Comparison of ENCODE assay signal across 25 cellular contexts in the genomic region with DNA sequence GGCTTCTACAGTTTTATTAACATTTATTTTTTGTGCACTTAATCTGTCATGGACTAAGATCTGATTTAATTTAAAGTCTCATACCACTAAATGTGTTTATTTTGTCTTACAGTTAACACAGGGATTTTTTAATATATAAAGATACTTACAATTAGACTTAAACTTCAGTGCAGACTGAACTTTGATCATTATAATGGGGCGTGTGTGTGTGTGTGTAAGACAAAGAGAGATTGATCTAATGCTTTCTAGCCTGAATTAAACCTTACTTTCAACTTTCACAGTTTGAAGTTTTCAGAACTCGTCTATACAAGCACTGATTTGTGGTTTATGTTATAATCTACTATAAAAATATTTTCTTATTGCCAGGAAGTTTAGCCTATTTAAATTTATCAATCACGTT.
"Had no signal": no experiment of that assay in that cellular context is flagged by ENCODE, and none has a peak within 500 bp of the region (broad histone marks: within the 10 kb centered on the region; RNA-seq: fewer than 3 reads in every experiment).

No MANE protein-coding gene starts in this region.

- H3K27ac ChIP-seq: colonic mucosa, epithelial cell of prostate, esophagus squamous epithelium, gastrocnemius medialis, heart right ventricle, left lung, lower lobe of right lung had no signal

- H3K9me3 Mint-ChIP-seq: dendritic cell treated with granulocyte-macrophage colony-stimulating factor and Interleukin-4, amounts not matched to agents 40 ng/mL and 50 ng/mL, for 4 days; effector memory CD8-positive, alpha-beta T cell had no signal

- H3K9me3 ChIP-seq: colonic mucosa, esophagus squamous epithelium, gastrocnemius medialis, heart right ventricle, left lung, lower lobe of right lung had no signal

- H3K4me1 ChIP-seq: colonic mucosa, esophagus squamous epithelium, heart right ventricle, left lung, lower lobe of right lung had no signal

- H3K4me3 Mint-ChIP-seq: dendritic cell treated with granulocyte-macrophage colony-stimulating factor and Interleukin-4, amounts not matched to agents 40 ng/mL and 50 ng/mL, for 4 days; effector memory CD8-positive, alpha-beta T cell; endodermal cell had no signal

- ATAC-seq: effector memory CD8-positive, alpha-beta T cell; esophagus mucosa; gastrocnemius medialis; heart right ventricle; left lung; left ventricle myocardium superior; lower lobe of right lung had no signal

- H3K4me3 ChIP-seq: colonic mucosa, esophagus squamous epithelium, gastrocnemius medialis, heart right ventricle, left lung, lower lobe of right lung had no signal

- H3K27me3 ChIP-seq: colonic mucosa, esophagus squamous epithelium, gastrocnemius medialis, heart right ventricle, left lung had no signal

- H3K27ac Mint-ChIP-seq: dendritic cell treated with granulocyte-macrophage colony-stimulating factor and Interleukin-4, amounts not matched to agents 40 ng/mL and 50 ng/mL, for 4 days; endodermal cell had no signal

- DNase-seq: colonic mucosa; cortex of kidney; effector CD8-positive, alpha-beta T cell; effector memory CD8-positive, alpha-beta T cell; endodermal cell; erythroblast; esophagus squamous epithelium; foreskin fibroblast; foreskin melanocyte; gastrocnemius medialis; glutamatergic neuron; head of caudate nucleus; heart right ventricle; hippocampal formation; islet precursor cell; kidney; kidney glomerular epithelial cell; left lung; left ventricle myocardium superior; lower lobe of right lung; mesenchymal stem cell; midbrain had no signal

- H3K36me3 ChIP-seq: colonic mucosa, esophagus squamous epithelium, gastrocnemius medialis, lower lobe of right lung had no signal

- H3K27me3 Mint-ChIP-seq: dendritic cell treated with granulocyte-macrophage colony-stimulating factor and Interleukin-4, amounts not matched to agents 40 ng/mL and 50 ng/mL, for 4 days; effector memory CD8-positive, alpha-beta T cell had no signal
